ENCODE assay signal across 19 cellular contexts in genomic region chr10:24256619-24257018, GRCh38. TPM values are rescaled to one million over a fixed set of nuclear protein-coding genes. Genes with fewer than 3 reads are reported as not detected.
DNase-seq lines count a peak whose midpoint lies in the region; ATAC-seq and TF ChIP-seq lines count a peak whose summit lies in the region.
"Had no signal": no experiment of that assay in that cellular context is flagged by ENCODE, and none has a peak within 500 bp of the region (broad histone marks: within the 10 kb centered on the region; RNA-seq: fewer than 3 reads in every experiment).

No MANE protein-coding gene starts in this region.

- H3K27me3 ChIP-seq in heart left ventricle (no peaks in the 10 kb centered on the region), trophoblast cell (ENCODE audit: insufficient read depth, low read length) (no peaks in the 10 kb centered on the region)

- H3K4me3 ChIP-seq in heart left ventricle (no peak overlapping the region), trophoblast cell (ENCODE audit: low read depth, low read length) (no peak overlapping the region)
- H3K4me3 ChIP-seq: A549 had no signal

- peak overlapping the region; percentile 95 for H3K4ac ChIP-seq in trophoblast cell (ENCODE audit: low read depth, low read length)

- H3K9ac ChIP-seq in ES-I3 (ENCODE audit: low read depth, low read length) (peak overlapping the region; percentile 58), trophoblast cell (ENCODE audit: low read length) (no peak overlapping the region)

- H3K36me3 ChIP-seq in ES-I3 (ENCODE audit: insufficient read depth, low read length) (peaks cover 6% of the 10 kb centered on the region), heart left ventricle (no peaks in the 10 kb centered on the region), trophoblast cell (ENCODE audit: control insufficient read depth in 1 of 2, insufficient read depth in 2 of 2, low read length in 2 of 2) (peaks cover 6 to 9% of the 10 kb centered on the region in 2 experiments)

- peak overlapping the region in 11 of 12 donors; percentile 3 to 64 (median 52) for H3K27ac ChIP-seq in heart left ventricle
- peak overlapping the region; percentile 98 for H3K27ac ChIP-seq in trophoblast cell (ENCODE audit: low read depth, low read length)
- H3K27ac ChIP-seq in substantia nigra (ENCODE audit: low read depth, low read length, poor library complexity, severe bottlenecking) = no peak overlapping the region

- no peak overlapping the region for H2AFZ ChIP-seq in trophoblast cell (ENCODE audit: insufficient read depth, low read length, poor library complexity)

- peak overlapping the region; percentile 59 for H4K91ac ChIP-seq in trophoblast cell (ENCODE audit: low read depth, low read length)

- intact Hi-C loops in heart left ventricle (cut with DNase I) = loop anchor here in 1 of 10 donors (5.0 kb wide), 1 partner anchor 39 kb away; no protein-coding TSS in a partner anchor

- H3K18ac ChIP-seq in trophoblast cell (ENCODE audit: low read length) = no peak overlapping the region

- peaks cover 10% of the 10 kb centered on the region for H3K27me3 Mint-ChIP-seq in T-helper 17 cell
- H3K27me3 Mint-ChIP-seq: central memory CD8-positive, alpha-beta T cell had no signal

- no peak overlapping the region for H2BK12ac ChIP-seq in trophoblast cell (ENCODE audit: low read length)

- TF ChIP-seq CTCF in heart left ventricle (IDR thresholded peaks at IDR 0.05) = no peak

- H3K23ac ChIP-seq in trophoblast cell (ENCODE audit: low read length) = no peak overlapping the region

- H2AK5ac ChIP-seq in trophoblast cell (ENCODE audit: low read length) = no peak overlapping the region

- H3K27ac Mint-ChIP-seq in T-helper 17 cell = no peak overlapping the region
- H3K27ac Mint-ChIP-seq: activated T-helper 1 cell treated with anti-CD3 and anti-CD28 coated beads, Interleukin-12 subunit alpha, Interleukin-12 subunit beta, Interleukin-2, Interleukin-4 antibody, amounts not matched to agents 30 ng/mL and 10 ng/mL and 1 ng/mL, durations not matched to agents 14 hours and 24 hours and 36 hours; CD14-positive monocyte; stimulated activated memory B cell treated with anti-CD40 and anti-IgM and Interleukin-4, amounts not matched to agents 10 μg/mL and 1 μg/mL and 100 μg/mL, for 72 hours had no signal

- peaks cover 24% of the 10 kb centered on the region for H3K4me1 ChIP-seq in ES-I3 (ENCODE audit: insufficient read depth, low read length)
- H3K4me1 ChIP-seq in heart left ventricle = peaks cover 2 to 75% (median 32%) of the 10 kb centered on the region in 12 donors
- H3K4me1 ChIP-seq in trophoblast cell (ENCODE audit: control insufficient read depth in 1 of 2, insufficient read depth in 2 of 2, low read length in 2 of 2) = peaks cover 46 to 59% of the 10 kb centered on the region in 2 experiments
- H3K4me1 ChIP-seq: A549 had no signal

- no peak overlapping the region for H4K8ac ChIP-seq in trophoblast cell (ENCODE audit: low read depth, low read length)

- H2BK5ac ChIP-seq in trophoblast cell (ENCODE audit: low read depth, low read length, poor library complexity) = peak overlapping the region; percentile 18

- no peak overlapping the region for H4K12ac ChIP-seq in trophoblast cell (ENCODE audit: low read depth, low read length)

- H3K4me3 Mint-ChIP-seq in T-helper 17 cell = no peak overlapping the region
- H3K4me3 Mint-ChIP-seq: activated T-helper 1 cell treated with anti-CD3 and anti-CD28 coated beads, Interleukin-12 subunit alpha, Interleukin-12 subunit beta, Interleukin-2, Interleukin-4 antibody, amounts not matched to agents 30 ng/mL and 10 ng/mL and 1 ng/mL, durations not matched to agents 14 hours and 24 hours and 36 hours; CD14-positive monocyte; central memory CD8-positive, alpha-beta T cell; stimulated activated memory B cell treated with anti-CD40 and anti-IgM and Interleukin-4, amounts not matched to agents 10 μg/mL and 1 μg/mL and 100 μg/mL, for 72 hours had no signal

- no peak for TF ChIP-seq POLR2A in heart left ventricle (IDR thresholded peaks at IDR 0.05)

- H3K14ac ChIP-seq in trophoblast cell (ENCODE audit: low read length) = peak overlapping the region; percentile 1

- peak overlapping the region; percentile 1 for H2BK120ac ChIP-seq in trophoblast cell (ENCODE audit: insufficient read depth, low read length, poor library complexity)

- H3K79me1 ChIP-seq in trophoblast cell (ENCODE audit: low read length) = peaks cover 51% of the 10 kb centered on the region

- H3K9me3 ChIP-seq in ES-I3 (ENCODE audit: control insufficient read depth, insufficient read depth, low read length) (no peaks in the 10 kb centered on the region), heart left ventricle (no peaks in the 10 kb centered on the region), trophoblast cell (ENCODE audit: insufficient read depth, low read depth, low read length) (no peaks in the 10 kb centered on the region), T-helper 17 cell (ENCODE audit: control insufficient read depth, low read length, poor library complexity, severe bottlenecking) (no peaks in the 10 kb centered on the region)
- H3K9me3 ChIP-seq: A549 had no signal

- DNase-seq in amniotic epithelial cell (ENCODE audit: low read depth) (peak; percentile 36), heart left ventricle (no peak), trophoblast cell (no peak), Ammon's horn (ENCODE audit: low spot score) (no peak), T-helper 17 cell (no peak), substantia nigra (lab: John Stamatoyannopoulos, UW) (no peak)
- DNase-seq: activated CD4-positive, CD25-positive, alpha-beta regulatory T cell; activated CD8-positive, alpha-beta memory T cell treated with anti-CD3 and anti-CD28 coated beads for 24 hours; effector memory CD4-positive, alpha-beta T cell; SHP77; stimulated activated CD4-positive, alpha-beta T cell treated with anti-CD3 and anti-CD28 coated beads, Interleukin-12 subunit alpha, Interleukin-12 subunit beta, amount 100 ng/mL, for 4 hours; T-helper 2 cell had no signal

- H3K4me1 Mint-ChIP-seq in T-helper 17 cell = no peaks in the 10 kb centered on the region
- H3K4me1 Mint-ChIP-seq: CD14-positive monocyte; central memory CD8-positive, alpha-beta T cell; stimulated activated memory B cell treated with anti-CD40 and anti-IgM and Interleukin-4, amounts not matched to agents 10 μg/mL and 1 μg/mL and 100 μg/mL, for 72 hours had no signal

- ATAC-seq in heart left ventricle (peak in 1 of 4 donors; percentile 15), GM18858 (IDR thresholded peaks at IDR 0.05; ENCODE audit: unreplicated experiment) (no peak), T-helper 17 cell (no peak)
- ATAC-seq: A549; stimulated activated memory B cell treated with anti-CD40 and anti-IgM and Interleukin-4, amounts not matched to agents 10 μg/mL and 1 μg/mL and 100 μg/mL, for 72 hours had no signal

- H3K79me2 ChIP-seq in trophoblast cell (ENCODE audit: control insufficient read depth, insufficient read depth, low read length, poor library complexity) = peaks cover 42% of the 10 kb centered on the region

- H3K36me3 Mint-ChIP-seq in T-helper 17 cell (ENCODE audit: low read depth) = no peaks in the 10 kb centered on the region
- H3K36me3 Mint-ChIP-seq: CD14-positive monocyte; stimulated activated memory B cell treated with anti-CD40 and anti-IgM and Interleukin-4, amounts not matched to agents 10 μg/mL and 1 μg/mL and 100 μg/mL, for 72 hours had no signal

- H3K4me2 ChIP-seq in trophoblast cell (ENCODE audit: low read length) = peak overlapping the region; percentile 78
- H3K4me2 ChIP-seq: A549 had no signal

- 23 to 45% (median 40%) methylated on average over 2 of the region's 2 CpGs for WGBS in heart left ventricle, 4 donors
- WGBS in trophoblast cell (ENCODE audit: extremely low coverage, insufficient coverage, insufficient read length) = no CpG with 5 or more reads among the region's 2 CpGs

RNA-seq across cellular contexts. Expression of gene KIAA1217, which starts 47.7 kb away (rescaled TPM):
- total RNA-seq in heart left ventricle = 10 to 100 TPM; 28.0 to 66.7 (median 38.7) TPM
- polyA plus RNA-seq in heart left ventricle = 10 to 100 TPM; 12.7 to 18.3 TPM
- polyA plus RNA-seq in trophoblast cell (2013) = 125 TPM in 2 replicates
- under 1 TPM; 0.39 to 0.85 TPM for total RNA-seq in T-helper 17 cell
- polyA plus RNA-seq: CD14-positive monocyte had no signal

Comparison
In these comparisons a context has a peak if more than half of its experiments do, and no peak if none do; other contexts are left out.
1. RNA of gene KIAA1217, which starts 47.7 kb away (total RNA-seq): 28.0 to 66.7 TPM in heart left ventricle; 0.39 to 0.85 TPM in T-helper 17 cell; every median in the first group is over 10 times any median in the second.